Comparison of ENCODE assay signal across 9 cellular contexts in genomic region chr2:201149064-201149820, GRCh38. TPM values are rescaled to one million over a fixed set of nuclear protein-coding genes. Genes with fewer than 3 reads are reported as not detected.
A peak's percentile ranks its signal among the peaks of the same experiment; 100 is the strongest.
DNase-seq lines count a peak whose midpoint lies in the region; ATAC-seq and TF ChIP-seq lines count a peak whose summit lies in the region.
"Had no signal": no experiment of that assay in that cellular context is flagged by ENCODE, and none has a peak within 500 bp of the region (broad histone marks: within the 10 kb centered on the region; RNA-seq: fewer than 3 reads in every experiment).

No MANE protein-coding gene starts in this region.

- ATAC-seq in GM23338 (no peak), heart left ventricle (peak in 3 of 4 donors; percentile 31 to 36 (median 32)), GM21526 (IDR thresholded peaks at IDR 0.05; ENCODE audit: low FRiP score, unreplicated experiment) (no peak)
- ATAC-seq in activated CD8-positive, alpha-beta T cell treated with anti-CD3 and anti-CD28 coated beads, Interleukin-2, amount 10 ng/mL, durations not matched to agents 7 days and 5 days: no peak

- no peaks in the 10 kb centered on the region for H3K27me3 ChIP-seq in GM23338 (ENCODE audit: insufficient read depth)
- H3K27me3 ChIP-seq in heart left ventricle: no peaks in the 10 kb centered on the region
- no peaks in the 10 kb centered on the region for H3K27me3 ChIP-seq in ascending aorta

- H3K9me3 Mint-ChIP-seq in GM23338: no peaks in the 10 kb centered on the region
- H3K9me3 Mint-ChIP-seq in activated CD8-positive, alpha-beta T cell treated with anti-CD3 and anti-CD28 coated beads, Interleukin-2, amount 10 ng/mL, durations not matched to agents 7 days and 5 days (ENCODE audit: insufficient read depth): no peaks in the 10 kb centered on the region

- no peak overlapping the region for H3K4me3 Mint-ChIP-seq in GM23338
- no peak overlapping the region for H3K4me3 Mint-ChIP-seq in activated CD8-positive, alpha-beta T cell treated with anti-CD3 and anti-CD28 coated beads, Interleukin-2, amount 10 ng/mL, durations not matched to agents 7 days and 5 days

- peaks cover 7% of the 10 kb centered on the region for H3K27me3 Mint-ChIP-seq in GM23338 (ENCODE audit: insufficient read depth, low read depth, poor library complexity)
- H3K27me3 Mint-ChIP-seq in activated CD8-positive, alpha-beta T cell treated with anti-CD3 and anti-CD28 coated beads, Interleukin-2, amount 10 ng/mL, durations not matched to agents 7 days and 5 days (ENCODE audit: low read depth): no peaks in the 10 kb centered on the region

- no peaks in the 10 kb centered on the region for H3F3A ChIP-seq in GM23338 (replicated peaks; ENCODE audit: low read depth)

- TF ChIP-seq POLR2A in heart left ventricle (IDR thresholded peaks at IDR 0.05): no peak

- POLR2A ChIA-PET in activated CD8-positive, alpha-beta T cell treated with anti-CD3 and anti-CD28 coated beads, Interleukin-2, amount 10 ng/mL, durations not matched to agents 7 days and 5 days (lab: Charles Lee): interaction anchor here (1.3 kb wide), 1 partner anchor 31 kb away, joined by 4 read pairs; no protein-coding TSS in a partner anchor

- H3K4me1 Mint-ChIP-seq in GM23338: peaks cover 12% of the 10 kb centered on the region
- peaks cover 20% of the 10 kb centered on the region for H3K4me1 Mint-ChIP-seq in activated CD8-positive, alpha-beta T cell treated with anti-CD3 and anti-CD28 coated beads, Interleukin-2, amount 10 ng/mL, durations not matched to agents 7 days and 5 days (ENCODE audit: low read depth)

- no peaks in the 10 kb centered on the region for H3K79me2 ChIP-seq in GM23338 (replicated peaks; ENCODE audit: insufficient read depth)

- intact Hi-C loops in heart left ventricle (cut with DNase I): no loop called here
- intact Hi-C loops in ascending aorta (cut with DNase I): no loop called here

- H3K9me3 ChIP-seq in heart left ventricle (no peaks in the 10 kb centered on the region), ascending aorta (no peaks in the 10 kb centered on the region)

- CTCF ChIA-PET in activated CD8-positive, alpha-beta T cell treated with anti-CD3 and anti-CD28 coated beads, Interleukin-2, amount 10 ng/mL, durations not matched to agents 7 days and 5 days (lab: Charles Lee): interaction anchor here (0.9 to 5.8 kb wide), 4 partner anchors 10 to 83 kb away, joined by 3 to 32 read pairs (median 5); no protein-coding TSS in a partner anchor

- no peaks in the 10 kb centered on the region; the same call in 1 of the 2 replicates for H3K9me2 ChIP-seq in GM23338 (ENCODE audit: insufficient read depth)

- H3K27ac Mint-ChIP-seq in GM23338: peak overlapping the region; percentile 51; the same call in 1 of the 2 replicates
- H3K27ac Mint-ChIP-seq in activated CD8-positive, alpha-beta T cell treated with anti-CD3 and anti-CD28 coated beads, Interleukin-2, amount 10 ng/mL, durations not matched to agents 7 days and 5 days: peak overlapping the region; percentile 7

- WGBS in heart left ventricle, 4 donors: 92 to 97% (median 95%) methylated on average over 2 of the region's 2 CpGs

- H4K20me1 ChIP-seq in GM23338 (replicated peaks; ENCODE audit: insufficient read depth): no peaks in the 10 kb centered on the region

- no peak overlapping the region for H3K4me2 ChIP-seq in GM23338

- H3K4me1 ChIP-seq in GM23338 (ENCODE audit: insufficient read depth): peaks cover 9% of the 10 kb centered on the region
- H3K4me1 ChIP-seq in heart left ventricle: peaks cover 5 to 68% (median 37%) of the 10 kb centered on the region in 12 donors
- H3K4me1 ChIP-seq in ascending aorta: peaks cover 4 to 16% of the 10 kb centered on the region in 2 donors

- DNase-seq in GM23338 (ENCODE audit: low spot score) (no peak), heart left ventricle (no peak), retinal pigment epithelial cell (ENCODE audit: low read depth) (peak; percentile 68), ascending aorta (ENCODE audit: low spot score in 2 of 2) (no peak), activated gamma-delta T cell treated with Interleukin-2 at 50 U/mL for 16 hours (no peak), COR-L47 (lab: John Stamatoyannopoulos, UW) (no peak)
- DNase-seq in activated CD8-positive, alpha-beta T cell treated with anti-CD3 and anti-CD28 coated beads, Interleukin-2, amount 10 ng/mL, durations not matched to agents 7 days and 5 days: no peak
- DNase-seq: SHP77 had no signal

- H3K4me3 ChIP-seq in GM23338 (no peak overlapping the region), heart left ventricle (no peak overlapping the region), retinal pigment epithelial cell (ENCODE audit: low read length) (no peak overlapping the region), ascending aorta (no peak overlapping the region)

- no peak for TF ChIP-seq CTCF in GM23338 (conservative IDR thresholded peaks at IDR 0.05; ENCODE audit: low read depth in 2 of 2)
- no peak for TF ChIP-seq CTCF in heart left ventricle (IDR thresholded peaks at IDR 0.05)
- TF ChIP-seq CTCF in retinal pigment epithelial cell (conservative IDR thresholded peaks at IDR 0.05; ENCODE audit: low read depth, low read length): no peak
- TF ChIP-seq CTCF in ascending aorta (IDR thresholded peaks at IDR 0.05): no peak

- H3K36me3 ChIP-seq in GM23338 (ENCODE audit: insufficient read depth) (no peaks in the 10 kb centered on the region), heart left ventricle (peaks cover 3 to 99% (median 93%) of the 10 kb centered on the region in 9 donors), ascending aorta (peaks cover 44 to 80% of the 10 kb centered on the region in 2 donors)

- peaks cover 5% of the 10 kb centered on the region; the same call in 2 of the 3 replicates for H3K36me3 Mint-ChIP-seq in GM23338 (ENCODE audit: low read depth)
- peaks cover 58% of the 10 kb centered on the region for H3K36me3 Mint-ChIP-seq in activated CD8-positive, alpha-beta T cell treated with anti-CD3 and anti-CD28 coated beads, Interleukin-2, amount 10 ng/mL, durations not matched to agents 7 days and 5 days (ENCODE audit: low read depth)

- no peak overlapping the region for H3K27ac ChIP-seq in GM23338 (ENCODE audit: low read depth)
- H3K27ac ChIP-seq in heart left ventricle: peak overlapping the region in 11 of 12 donors; percentile 27 to 89 (median 46)
- peak overlapping the region in 1 of 2 donors; percentile 71 for H3K27ac ChIP-seq in ascending aorta

- H2AFZ ChIP-seq in GM23338: no peak overlapping the region

TF ChIP-seq in GM23338, 12 proteins besides CTCF, POLR2A, EP300 and RAD21 (continues in another document):
- TF ChIP-seq JUNB (IDR thresholded peaks at IDR 0.05; ENCODE audit: unreplicated experiment) (no peak), ZNF331 (CRISPR knock-in tag; IDR thresholded peaks at IDR 0.05; ENCODE audit: low read depth) (no peak)

RNA-seq across cellular contexts. Expression of gene CFLAR, which starts 33.3 kb away (rescaled TPM):
- total RNA-seq in GM23338 (2014; rRNA removed; shearing (Covaris generic)): 15.1 and 16.2 TPM in 2 replicates
- polyA plus RNA-seq in GM23338 (2016; fragmentation: Nextera tagmentation; extraction: Ambion mirVana) (10.0 and 10.1 TPM in 2 replicates), heart left ventricle (100 to 1,000 TPM; 120 to 249 TPM)
- 10 to 100 TPM; 90.4 to 95.0 TPM for total RNA-seq in activated CD8-positive, alpha-beta T cell treated with anti-CD3 and anti-CD28 coated beads, Interleukin-2, amount 10 ng/mL, durations not matched to agents 7 days and 5 days
- total RNA-seq in heart left ventricle (100 to 1,000 TPM; 130 to 279 (median 214) TPM), ascending aorta (112 TPM)

RNA-seq across cellular contexts. Expression of gene CASP10, which starts 33.7 kb away (rescaled TPM):
- 2.9 and 3.5 TPM in 2 replicates for total RNA-seq in GM23338 (2014; rRNA removed; shearing (Covaris generic))
- polyA plus RNA-seq in GM23338 (2016; fragmentation: Nextera tagmentation; extraction: Ambion mirVana) (1.9 and 2.4 TPM in 2 replicates), heart left ventricle (1 to 10 TPM; 2.8 to 3.5 TPM)
- 10 to 100 TPM; 40.7 to 42.8 TPM for total RNA-seq in activated CD8-positive, alpha-beta T cell treated with anti-CD3 and anti-CD28 coated beads, Interleukin-2, amount 10 ng/mL, durations not matched to agents 7 days and 5 days
- total RNA-seq in heart left ventricle (10 to 100 TPM in 2 of 9 donors, 1 to 10 TPM in 7; 4.3 to 24.0 (median 5.8) TPM), ascending aorta (7.8 TPM)

Comparison
In these comparisons a context has a peak if more than half of its experiments do, and no peak if none do; other contexts are left out.
1. ATAC-seq: peak in heart left ventricle (3 of 4); none in GM23338 (single experiment), activated CD8-positive, alpha-beta T cell treated with anti-CD3 and anti-CD28 coated beads, Interleukin-2, amount 10 ng/mL, durations not matched to agents 7 days and 5 days (single experiment) and GM21526 (single experiment).